Comparison of ENCODE assay signal across 7 cellular contexts in the genomic region with DNA sequence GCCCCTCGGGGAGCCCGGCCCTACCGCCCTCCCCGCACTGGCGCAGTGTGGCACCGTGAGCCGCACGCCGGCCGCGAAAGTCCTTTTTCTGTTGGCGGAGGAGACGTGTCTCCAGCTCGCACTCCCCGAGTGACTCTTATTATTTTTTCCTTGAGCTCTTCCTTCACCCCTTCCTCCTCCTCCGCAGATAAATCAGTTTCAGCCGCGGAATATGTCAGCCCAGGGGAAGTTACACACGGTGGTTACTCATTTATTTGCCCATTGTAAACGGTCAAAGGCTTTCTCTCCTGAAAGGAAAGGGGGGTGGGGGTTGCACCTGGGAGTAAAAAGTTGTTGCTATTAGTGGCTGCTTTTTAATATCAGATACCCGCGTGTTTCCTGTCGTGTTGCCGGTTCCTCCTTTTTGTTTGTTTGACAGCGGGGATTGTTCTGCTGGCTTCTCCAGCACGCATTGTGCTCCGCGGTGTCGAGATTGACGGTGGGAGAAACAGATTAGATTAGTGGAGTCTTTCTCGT. TPM values are rescaled to one million over a fixed set of nuclear protein-coding genes. Genes with fewer than 3 reads are reported as not detected.
DNase-seq lines count a peak whose midpoint lies in the region; ATAC-seq and TF ChIP-seq lines count a peak whose summit lies in the region.

No MANE protein-coding gene starts in this region.

- no peaks in the 10 kb centered on the region for H3K9me2 ChIP-seq in PC-9 (ENCODE audit: insufficient read depth)

- POLR2A ChIA-PET in HEK293 (lab: Yijun Ruan, JAX) (interaction anchor here (0.6 to 3.4 kb wide), 5 partner anchors 9 to 183 kb away, joined by 3 to 22 read pairs (median 3); no protein-coding TSS in a partner anchor), PC-9 (lab: Charles Lee; ENCODE audit: unreplicated experiment) (interaction anchor here (0.6 to 0.7 kb wide), 3 partner anchors 10 to 103 kb away, joined by 5 to 9 read pairs (median 7); no protein-coding TSS in a partner anchor)

- H3K27me3 ChIP-seq in PC-9 (ENCODE audit: insufficient read depth, low read depth), result no peaks in the 10 kb centered on the region
- H3K27me3 ChIP-seq in lung (ENCODE audit: control insufficient read depth, insufficient read depth), result no peaks in the 10 kb centered on the region
- peaks cover 0 to 24% (median 0%) of the 10 kb centered on the region in 3 donors for H3K27me3 ChIP-seq in stomach

- H3K4me1 ChIP-seq in HEK293 (ENCODE audit: control insufficient read depth, insufficient read depth, low read length) (peaks cover 25% of the 10 kb centered on the region), PC-9 (replicated peaks; ENCODE audit: insufficient read depth) (peaks cover 62% of the 10 kb centered on the region), lung (ENCODE audit: control insufficient read depth in 2 of 2, insufficient read depth in 2 of 2, low read length in 2 of 2) (peaks cover 5 to 12% of the 10 kb centered on the region in 2 donors), stomach (peaks cover 35 to 88% (median 61%) of the 10 kb centered on the region in 4 donors)

- peaks cover 71% of the 10 kb centered on the region for H3K79me2 ChIP-seq in PC-9 (ENCODE audit: low read depth)

- TF ChIP-seq POLR2A in stomach (IDR thresholded peaks at IDR 0.05), result no peak

- peaks cover 22% of the 10 kb centered on the region; the same call in 1 of the 2 replicates for H3F3A ChIP-seq in PC-9 (ENCODE audit: insufficient read depth, low read depth)

- H4K20me1 ChIP-seq in PC-9 (ENCODE audit: insufficient read depth), result peaks cover 14% of the 10 kb centered on the region

- DNase-seq in PC-9 (peak in 1 of 2 experiments; percentile 55), caudate nucleus (lab: John Stamatoyannopoulos, UW) (peak in 7 of 61 donors; percentile 42 to 72 (median 51)), lung (ENCODE audit: low spot score) (peak; percentile 34), stomach (no peak), NCI-H1436 treated with DMSO at 0.1 percent for 48 hours (lab: John Stamatoyannopoulos, UW) (no peak)

- no peak for TF ChIP-seq EP300 in stomach (IDR thresholded peaks at IDR 0.05)

- peak overlapping the region; percentile 86 for H3K4me2 ChIP-seq in PC-9

- no TSS peak for BruUV-seq in PC-9 (replicated peaks; lab: Mats Ljungman, UMichigan)

- H3K27ac ChIP-seq in HEK293 (ENCODE audit: extremely low read depth, low read depth, low read length) (peak overlapping the region; percentile 93; the same call in 1 of the 2 replicates), PC-9 (peak overlapping the region; percentile 60), caudate nucleus (ENCODE audit: low read depth, low read length) (peak overlapping the region; percentile 73), lung (ENCODE audit: low read depth in 1 of 2, low read length in 1 of 2) (peak overlapping the region; percentile 82 to 85), stomach (peak overlapping the region; percentile 53 to 94 (median 87))

- ATAC-seq in GM18508 (IDR thresholded peaks at IDR 0.05; ENCODE audit: insufficient read depth, unreplicated experiment) (peak; percentile 21), lung (ENCODE audit: insufficient read depth, low FRiP score) (no peak)

- CTCF ChIA-PET in HEK293 (lab: Yijun Ruan, JAX), result interaction anchor here (0.7 to 2.0 kb wide), 5 partner anchors 15 to 421 kb away, joined by 3 to 8 read pairs (median 4); no protein-coding TSS in a partner anchor
- CTCF ChIA-PET in PC-9 (lab: Charles Lee), result interaction anchor here (0.5 kb wide), 1 partner anchor 21 kb away, joined by 9 read pairs; no protein-coding TSS in a partner anchor

- H3K4me3 ChIP-seq in HEK293 (ENCODE audit: low read depth, low read length) (peak overlapping the region; percentile 95), PC-9 (peak overlapping the region; percentile 67), lung (peak overlapping the region; percentile 76), stomach (peak overlapping the region; percentile 87 to 94 (median 90))

- H3K36me3 ChIP-seq in HEK293 (ENCODE audit: control insufficient read depth in 2 of 2, insufficient read depth in 1 of 2, low read length in 2 of 2) (no peaks in the 10 kb centered on the region), PC-9 (ENCODE audit: low read depth) (no peaks in the 10 kb centered on the region), lung (ENCODE audit: control insufficient read depth in 2 of 2, insufficient read depth in 2 of 2, low read length in 2 of 2) (no peaks in the 10 kb centered on the region), stomach (no peaks in the 10 kb centered on the region)

- intact Hi-C loops in PC-9 (cut with micrococcal nuclease; ENCODE audit: unreplicated experiment) (loop anchor here (5.0 to 10.0 kb wide), 3 partner anchors 205 to 482 kb away; no protein-coding TSS in a partner anchor), stomach (cut with DNase I; ENCODE audit: low total_unique reads) (loop anchor here (10.0 kb wide), 1 partner anchor 428 kb away; no protein-coding TSS in a partner anchor)

- peak overlapping the region; percentile 72 for H2AFZ ChIP-seq in PC-9

- H3K9me3 ChIP-seq in HEK293 (ENCODE audit: control insufficient read depth, insufficient read depth, low read depth, low read length) (no peaks in the 10 kb centered on the region), PC-9 (ENCODE audit: insufficient read depth, low read depth) (no peaks in the 10 kb centered on the region), lung (ENCODE audit: control insufficient read depth in 2 of 2, insufficient read depth in 1 of 2, low read length in 1 of 2) (no peaks in the 10 kb centered on the region), stomach (no peaks in the 10 kb centered on the region)

- 0 to 1% methylated on average over 31 of the region's 31 CpGs for WGBS in lung, 2 donors
- WGBS in stomach, 5 donors, result 0 to 1% (median 0%) methylated on average over 30 to 31 of the region's 31 CpGs

- TF ChIP-seq CTCF in HEK293 (tag by site-specific recombination; IDR thresholded peaks at IDR 0.05) (no peak), PC-9 (conservative IDR thresholded peaks at IDR 0.05) (no peak), lung (IDR thresholded peaks at IDR 0.05; ENCODE audit: control extremely low read depth, extremely low read depth) (no peak), stomach (IDR thresholded peaks at IDR 0.05) (no peak)

TF ChIP-seq in HEK293, 187 proteins besides CTCF, POLR2A, EP300 and RAD21:
- TF ChIP-seq ZNF658 (tag by site-specific recombination; IDR thresholded peaks at IDR 0.05), result no peak
- TF ChIP-seq ZNF501 (tag by site-specific recombination; IDR thresholded peaks at IDR 0.05), result 0 out of 2 replicates have a peak, but pooled peaks have one; percentile 0
- TF ChIP-seq GLI2 (tag by site-specific recombination; IDR thresholded peaks at IDR 0.05; ENCODE audit: borderline replicate concordance, low read depth), result no peak
- 0 out of 2 replicates have a peak, but pooled peaks have one; percentile 45 for TF ChIP-seq ZNF513 (tag by site-specific recombination; IDR thresholded peaks at IDR 0.05)
- no peak for TF ChIP-seq PRDM10 (tag by site-specific recombination; IDR thresholded peaks at IDR 0.05)
- 0 out of 2 replicates have a peak, but pooled peaks have one; percentile 50 for TF ChIP-seq MYNN (tag by site-specific recombination; IDR thresholded peaks at IDR 0.05; ENCODE audit: borderline replicate concordance)
- TF ChIP-seq PRDM1 (tag by site-specific recombination; IDR thresholded peaks at IDR 0.05), result 0 out of 2 replicates have a peak, but pooled peaks have one; percentile 46
- no peak for TF ChIP-seq GLI4 (tag by site-specific recombination; IDR thresholded peaks at IDR 0.05)
- no peak for TF ChIP-seq ZNF558 (tag by site-specific recombination; IDR thresholded peaks at IDR 0.05)
- TF ChIP-seq ZNF175 (tag by site-specific recombination; IDR thresholded peaks at IDR 0.05), result no peak
TF ChIP-seq in HEK293: peak in this region for 4.

RNA-seq across cellular contexts. Expression of gene CRIM1, which starts 1.5 kb away (rescaled TPM):
- total RNA-seq in PC-9 (2021) (133 and 154 TPM in 2 replicates), lung (100 to 1,000 TPM in 1 of 2 donors, 10 to 100 TPM in 1; 76.1 to 119 TPM), stomach (100 to 1,000 TPM in 3 of 5 donors, 10 to 100 TPM in 2; 46.5 to 158 (median 104) TPM)
- polyA plus RNA-seq in lung (10 to 100 TPM; 24.3 to 40.8 TPM), stomach (1 to 10 TPM; 3.1 to 7.0 (median 6.7) TPM)
